Comparison of ENCODE assay signal across 9 cellular contexts in the genomic region with DNA sequence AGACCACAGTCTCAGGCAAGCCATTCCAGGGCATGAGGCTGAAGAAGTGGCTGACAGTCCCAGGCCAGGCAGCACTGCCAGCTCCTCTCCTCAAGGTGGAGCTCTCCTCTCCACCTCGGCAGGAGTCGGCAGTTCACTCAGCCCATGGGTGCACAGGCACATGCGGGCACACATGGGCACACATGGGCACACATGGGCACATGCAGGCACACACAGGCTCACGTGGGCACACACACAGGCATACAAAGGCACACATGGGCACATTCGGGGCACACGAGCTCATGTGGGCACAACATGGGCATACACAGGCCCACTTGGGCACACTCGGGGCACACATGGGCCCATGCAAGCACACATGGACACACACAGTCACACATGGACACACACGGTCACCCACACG.
DNase-seq lines count a peak whose midpoint lies in the region; FAIRE-seq and TF ChIP-seq lines count a peak whose summit lies in the region.
"Had no signal": no experiment of that assay in that cellular context is flagged by ENCODE, and none has a peak within 500 bp of the region (broad histone marks: within the 10 kb centered on the region; RNA-seq: fewer than 3 reads in every experiment).

No MANE protein-coding gene starts in this region.

- H3K27me3 ChIP-seq in small intestine (ENCODE audit: control insufficient read depth in 2 of 2, insufficient read depth in 2 of 2, low read length in 2 of 2) (no peaks in the 10 kb centered on the region), ovary (no peaks in the 10 kb centered on the region)

- H3K27ac ChIP-seq in small intestine (ENCODE audit: low read depth in 1 of 2, low read length in 1 of 2) (no peak overlapping the region), ovary (no peak overlapping the region)
- H3K27ac ChIP-seq: coronary artery had no signal

- 64 to 78% (median 73%) methylated on average over 9 of the region's 9 CpGs for WGBS in small intestine, 3 donors
- 82 to 92% (median 90%) methylated on average over 8 to 9 of the region's 9 CpGs for WGBS in ovary, 3 donors

- TF ChIP-seq EP300 in ovary (IDR thresholded peaks at IDR 0.05), result no peak

- H3K9me3 ChIP-seq in small intestine (ENCODE audit: control insufficient read depth, low read depth) (no peaks in the 10 kb centered on the region), ovary (no peaks in the 10 kb centered on the region)

- no peak for TF ChIP-seq POLR2A in ovary (IDR thresholded peaks at IDR 0.05)

- H3K4me3 ChIP-seq in small intestine (ENCODE audit: low read depth in 1 of 2, low read length in 2 of 2), result no peak overlapping the region
- no peak overlapping the region for H3K4me3 ChIP-seq in ovary
- H3K4me3 ChIP-seq: coronary artery had no signal

- no peaks in the 10 kb centered on the region for H3K36me3 ChIP-seq in small intestine (ENCODE audit: control insufficient read depth in 2 of 2, insufficient read depth in 2 of 2, low read length in 2 of 2)
- H3K36me3 ChIP-seq in ovary, result no peaks in the 10 kb centered on the region

- H3K4me1 ChIP-seq in small intestine (ENCODE audit: control insufficient read depth in 2 of 2, insufficient read depth in 1 of 2, low read depth in 1 of 2, low read length in 1 of 2) (no peaks in the 10 kb centered on the region), ovary (ENCODE audit: insufficient read depth) (no peaks in the 10 kb centered on the region)

- peak; percentile 53 for DNase-seq in activated CD4-positive, alpha-beta T cell treated with anti-CD3 and anti-CD28 coated beads for 48 hours
- DNase-seq in activated CD4-positive, alpha-beta T cell treated with anti-CD3 and anti-CD28 coated beads for 1 hour, result no peak
- DNase-seq in NAMALWA (ENCODE audit: low spot score) (peak; percentile 42), dermis blood vessel endothelial cell (peak; percentile 46), small intestine (peak; percentile 58), ovary (no peak), NCI-H1694 treated with DMSO at 0.1 percent for 48 hours (lab: John Stamatoyannopoulos, UW) (no peak), superior temporal gyrus (ENCODE audit: extremely low spot score) (no peak)

- intact Hi-C loops in ovary (cut with DNase I), result no loop called here

- no peak for FAIRE-seq in small intestine (lab: Jason Lieb, UNC)

- TF ChIP-seq CTCF in ovary (IDR thresholded peaks at IDR 0.05), result no peak

Comparison
In these comparisons a context has a peak if more than half of its experiments do, and no peak if none do; other contexts are left out.
1. DNase-seq: peak in activated CD4-positive, alpha-beta T cell treated with anti-CD3 and anti-CD28 coated beads for 48 hours (single experiment), NAMALWA (single experiment), dermis blood vessel endothelial cell (single experiment) and small intestine (single experiment); none in activated CD4-positive, alpha-beta T cell treated with anti-CD3 and anti-CD28 coated beads for 1 hour (single experiment), ovary (0 of 5), NCI-H1694 treated with DMSO at 0.1 percent for 48 hours (single experiment) and superior temporal gyrus (single experiment).